Comparison of ENCODE assay signal across 1 cellular context in the genomic region with DNA sequence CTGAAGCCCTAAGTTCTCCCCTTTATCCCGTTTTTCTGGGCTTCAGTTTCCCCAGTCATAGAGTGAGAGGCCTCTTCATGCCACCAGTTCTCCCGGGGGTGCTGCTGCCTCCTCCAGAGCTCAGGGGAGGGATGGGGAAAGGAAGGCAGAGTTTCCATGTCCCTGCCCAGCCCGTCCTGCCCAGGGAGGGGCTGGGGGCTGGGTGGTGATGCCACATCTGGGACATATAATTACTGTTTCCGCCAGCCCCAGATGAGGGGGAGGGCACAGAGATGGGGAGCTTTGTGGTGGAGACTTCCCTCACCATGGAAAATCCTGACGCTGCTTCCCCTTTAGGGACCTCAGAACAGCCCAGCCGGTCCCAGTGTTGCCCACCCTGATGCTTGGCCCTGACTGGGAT.
TF ChIP-seq lines count a peak whose summit lies in the region.

No MANE protein-coding gene starts in this region.

TF ChIP-seq in SK-N-SH treated with all-trans-retinoic acid at 6 μM for 48 hours, 23 proteins besides CTCF, POLR2A, EP300 and RAD21 (continued from another document):
- TF ChIP-seq, protein P1, sequence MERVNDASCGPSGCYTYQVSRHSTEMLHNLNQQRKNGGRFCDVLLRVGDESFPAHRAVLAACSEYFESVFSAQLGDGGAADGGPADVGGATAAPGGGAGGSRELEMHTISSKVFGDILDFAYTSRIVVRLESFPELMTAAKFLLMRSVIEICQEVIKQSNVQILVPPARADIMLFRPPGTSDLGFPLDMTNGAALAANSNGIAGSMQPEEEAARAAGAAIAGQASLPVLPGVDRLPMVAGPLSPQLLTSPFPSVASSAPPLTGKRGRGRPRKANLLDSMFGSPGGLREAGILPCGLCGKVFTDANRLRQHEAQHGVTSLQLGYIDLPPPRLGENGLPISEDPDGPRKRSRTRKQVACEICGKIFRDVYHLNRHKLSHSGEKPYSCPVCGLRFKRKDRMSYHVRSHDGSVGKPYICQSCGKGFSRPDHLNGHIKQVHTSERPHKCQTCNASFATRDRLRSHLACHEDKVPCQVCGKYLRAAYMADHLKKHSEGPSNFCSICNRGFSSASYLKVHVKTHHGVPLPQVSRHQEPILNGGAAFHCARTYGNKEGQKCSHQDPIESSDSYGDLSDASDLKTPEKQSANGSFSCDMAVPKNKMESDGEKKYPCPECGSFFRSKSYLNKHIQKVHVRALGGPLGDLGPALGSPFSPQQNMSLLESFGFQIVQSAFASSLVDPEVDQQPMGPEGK (CRISPR knock-in tag; IDR thresholded peaks at IDR 0.05; ENCODE audit: borderline replicate concordance) = no peak
